12 cellular contexts compared by ENCODE assay signal in the genomic region with DNA sequence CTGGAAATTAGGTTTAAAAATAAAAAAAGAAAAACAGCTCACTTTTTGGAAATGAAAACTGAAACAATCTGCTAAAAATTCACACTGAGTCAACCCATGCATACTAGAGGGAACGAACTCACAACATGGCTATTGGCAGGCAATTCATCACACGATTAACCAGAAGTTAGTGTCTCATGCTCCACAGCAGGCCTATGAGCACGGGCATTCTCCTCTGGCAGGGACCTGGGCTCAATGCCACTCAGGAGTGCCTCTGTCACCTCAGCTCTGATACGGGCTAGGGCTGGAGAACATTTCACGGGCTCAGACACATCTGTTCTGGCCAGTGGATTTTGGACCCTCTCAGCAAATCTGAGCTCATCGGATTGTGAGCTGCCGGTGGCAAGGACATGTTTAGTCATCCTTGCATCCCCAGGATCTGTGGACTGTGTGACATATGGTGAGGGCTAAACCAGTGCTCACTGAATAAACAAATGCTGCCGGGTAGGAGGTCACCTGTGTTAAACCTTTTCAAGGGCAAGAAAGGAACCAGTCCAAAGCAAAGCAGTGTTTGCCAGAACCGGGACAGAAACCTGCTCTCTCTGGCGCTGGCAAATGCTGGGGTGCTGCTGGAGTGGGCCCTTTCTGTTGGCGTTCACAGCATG. TPM values are rescaled to one million over a fixed set of nuclear protein-coding genes. Genes with fewer than 3 reads are reported as not detected.
DNase-seq lines count a peak whose midpoint lies in the region; ATAC-seq, FAIRE-seq and TF ChIP-seq lines count a peak whose summit lies in the region.
"Had no signal": no experiment of that assay in that cellular context is flagged by ENCODE, and none has a peak within 500 bp of the region (broad histone marks: within the 10 kb centered on the region; RNA-seq: fewer than 3 reads in every experiment).

No MANE protein-coding gene starts in this region.

- WGBS in pancreas, 2 donors = 39 to 41% methylated on average over 11 of the region's 11 CpGs

- TF ChIP-seq CTCF in RWPE1 (conservative IDR thresholded peaks at IDR 0.05; ENCODE audit: low read depth) (no peak), fibroblast of the aortic adventitia (IDR thresholded peaks at IDR 0.05; ENCODE audit: insufficient read depth, low read length) (no peak), pancreas (IDR thresholded peaks at IDR 0.05) (no peak)

- FAIRE-seq in pancreas (lab: Jason Lieb, UNC) = no peak

- H3K27me3 ChIP-seq in pancreas = no peaks in the 10 kb centered on the region

- ATAC-seq in pancreas (peak; percentile 86 to 95 (median 92)), HG03354 (IDR thresholded peaks at IDR 0.05; ENCODE audit: poor library complexity, severe bottlenecking, unreplicated experiment) (no peak)
- ATAC-seq: activated naive CD8-positive, alpha-beta T cell treated with anti-CD3 and anti-CD28 coated beads, Interleukin-2, amount 50 U/mL, for 24 hours had no signal

- H3K36me3 ChIP-seq in pancreas = peaks cover 0 to 56% (median 19%) of the 10 kb centered on the region in 3 donors

- H3K9me3 ChIP-seq in pancreas = no peaks in the 10 kb centered on the region

- H3K27ac ChIP-seq in RWPE1 = peak overlapping the region; percentile 40; the same call in 1 of the 2 replicates
- peak overlapping the region in 1 of 4 donors; percentile 15 for H3K27ac ChIP-seq in pancreas
- H3K27ac ChIP-seq: HL-60 had no signal

- POLR2A ChIA-PET in RWPE1 (lab: Yijun Ruan, JAX; ENCODE audit: low non-redundant PET) = no interaction called here

- H3K4me3 ChIP-seq in fibroblast of the aortic adventitia (ENCODE audit: low read depth, low read length) = no peak overlapping the region
- H3K4me3 ChIP-seq in pancreas = no peak overlapping the region

- H3K4me1 ChIP-seq in pancreas = peaks cover 0 to 6% (median 0%) of the 10 kb centered on the region in 3 donors

- CTCF ChIA-PET in RWPE1 (lab: Yijun Ruan, JAX) = no interaction called here

- intact Hi-C loops in pancreas (cut with DNase I) = no loop called here
- intact Hi-C loops in head of caudate nucleus (cut with DNase I) = no loop called here

- DNase-seq in DMS53 treated with DMSO at 0.1 percent for 48 hours (lab: John Stamatoyannopoulos, UW; ENCODE audit: unreplicated experiment) (peak; percentile 2), RWPE1 (ENCODE audit: low spot score) (no peak), fibroblast of the aortic adventitia (ENCODE audit: low read depth) (peak; percentile 22), pancreas (peak in 4 of 6 donors; percentile 36 to 65 (median 51)), head of caudate nucleus (no peak), HT-29 (ENCODE audit: low spot score) (no peak), A172 (ENCODE audit: low spot score) (no peak)
- DNase-seq: activated naive CD8-positive, alpha-beta T cell treated with anti-CD3 and anti-CD28 coated beads, Interleukin-2, amount 50 U/mL, for 24 hours; effector CD8-positive, alpha-beta T cell; stimulated activated CD4-positive, alpha-beta T cell treated with anti-CD3 and anti-CD28 coated beads, Interleukin-4, amount 100 ng/mL, for 4 hours had no signal

RNA-seq across cellular contexts. Expression of a gene that starts 40.1 kb away (rescaled TPM):
- total RNA-seq in fibroblast of the aortic adventitia (ENCODE audit: low replicate concordance) (10.5 and 17.5 TPM in 2 replicates), pancreas (1 to 10 TPM; 4.5 to 7.4 (median 5.5) TPM)
- 1 to 10 TPM; 4.0 to 5.9 TPM for polyA plus RNA-seq in pancreas
- 9.1 and 10.8 TPM in 2 replicates for total RNA-seq in HT-29 (2014; rRNA removed; shearing (Covaris generic))
- total RNA-seq in A172 (2014; rRNA removed; shearing (Covaris generic)) = 8.1 and 8.3 TPM in 2 replicates

RNA-seq across cellular contexts. Expression of a gene that starts 44.5 kb away (rescaled TPM):
- total RNA-seq in fibroblast of the aortic adventitia (ENCODE audit: low replicate concordance) (3,008 and 3,613 TPM in 2 replicates), pancreas (1,000 to 10,000 TPM in 1 of 6 donors, 100 to 1,000 TPM in 5; 599 to 1,094 (median 938) TPM)
- polyA plus RNA-seq in pancreas = 1,000 to 10,000 TPM; 2,937 to 3,548 TPM
- total RNA-seq in HT-29 (2014; rRNA removed; shearing (Covaris generic)) = 1,405 and 1,622 TPM in 2 replicates
- 2,746 and 3,389 TPM in 2 replicates for total RNA-seq in A172 (2014; rRNA removed; shearing (Covaris generic))

Comparison
In these comparisons a context has a peak if more than half of its experiments do, and no peak if none do; other contexts are left out.
1. DNase-seq: peak in DMS53 treated with DMSO at 0.1 percent for 48 hours (single experiment), fibroblast of the aortic adventitia (single experiment) and pancreas (4 of 6); none in RWPE1 (single experiment), head of caudate nucleus (0 of 42), HT-29 (single experiment) and A172 (single experiment).